ENCODE assay signal across 22 cellular contexts in genomic region chr21:14843991-14844390, GRCh38.
"Had no signal": no experiment of that assay in that cellular context is flagged by ENCODE, and none has a peak within 500 bp of the region (broad histone marks: within the 10 kb centered on the region; RNA-seq: fewer than 3 reads in every experiment).

No MANE protein-coding gene starts in this region.

- H3K27me3 ChIP-seq: cardiac muscle cell had no signal

- H3K27ac ChIP-seq: cardiac muscle cell, SK-N-MC, VCaP had no signal

- DNase-seq: activated CD4-positive, alpha-beta memory T cell treated with anti-CD3 and anti-CD28 coated beads for 36 hours; activated CD4-positive, alpha-beta T cell treated with anti-CD3 and anti-CD28 coated beads, Interleukin-2, amount 10 ng/mL, durations not matched to agents 7 days and 5 days; activated CD4-positive, CD25-positive, alpha-beta regulatory T cell; activated CD8-positive, alpha-beta memory T cell treated with anti-CD3 and anti-CD28 coated beads for 24 hours; activated effector memory CD4-positive, alpha-beta T cell treated with anti-CD3 and anti-CD28 coated beads, Interleukin-2, amount 50 U/mL, for 16 hours; activated naive CD4-positive, alpha-beta T cell treated with Interleukin-2 at 50 U/mL for 16 hours; activated naive CD8-positive, alpha-beta T cell treated with anti-CD3 and anti-CD28 coated beads, Interleukin-2, amount 50 U/mL, for 24 hours; activated T-cell treated with anti-CD3 and anti-CD28 coated beads, Interleukin-2, amount 50 U/mL, for 4 hours; amygdala; Kasumi-1; NCI-H1048; NCI-H146; NCI-H187 treated with DMSO at 0.1 percent for 48 hours; NCI-H2081 treated with DMSO at 0.1 percent for 48 hours; NCI-H446 treated with DMSO at 0.1 percent for 48 hours; NCI-H526; NCI-H82; T-cell had no signal

- ATAC-seq: activated naive CD4-positive, alpha-beta T cell treated with anti-CD3 and anti-CD28 coated beads, Interleukin-2, amount 50 U/mL, for 72 hours; activated naive CD8-positive, alpha-beta T cell treated with anti-CD3 and anti-CD28 coated beads, Interleukin-2, amount 50 U/mL, for 24 hours; activated T-cell treated with anti-CD3 and anti-CD28 coated beads, Interleukin-2, amount 50 U/mL, for 4 hours; T-cell had no signal

- H3K36me3 ChIP-seq: cardiac muscle cell had no signal

- H3K4me3 ChIP-seq: cardiac muscle cell, SK-N-MC had no signal
